In genomic region chr3:135008326-135008725, GRCh38 we compare ENCODE assay signal across 26 cellular contexts.
"Had no signal": no experiment of that assay in that cellular context is flagged by ENCODE, and none has a peak within 500 bp of the region (broad histone marks: within the 10 kb centered on the region; RNA-seq: fewer than 3 reads in every experiment).

No MANE protein-coding gene starts in this region.

- DNase-seq: stimulated activated CD4-positive, alpha-beta T cell treated with anti-CD3 and anti-CD28 coated beads, Interleukin-2, amount 100 ng/mL, for 48 hours; stimulated activated CD4-positive, alpha-beta T cell treated with anti-CD3 and anti-CD28 coated beads, Interleukin-4, amount 100 ng/mL, for 1 hour; stimulated activated CD4-positive, alpha-beta T cell treated with anti-CD3 and anti-CD28 coated beads, Interleukin-4, amount 100 ng/mL, for 24 hours; stimulated activated CD4-positive, alpha-beta T cell treated with anti-CD3 and anti-CD28 coated beads, Interleukin-4, amount 100 ng/mL, for 4 hours; stimulated activated CD8-positive, alpha-beta memory T cell treated with anti-CD3 and anti-CD28 coated beads, Interleukin-4, amount 100 ng/mL, for 48 hours; stimulated activated naive B cell treated with anti-CD40 and anti-IgM and Interleukin-4, amounts not matched to agents 10 μg/mL and 1 μg/mL and 100 μg/mL, for 72 hours; stimulated activated naive CD4-positive, alpha-beta T cell; stimulated activated naive CD4-positive, alpha-beta T cell treated with Interleukin-2 at 50 U/mL for 16 hours; stimulated activated naive CD8-positive, alpha-beta T cell treated with anti-CD3 and anti-CD28 coated beads, Interleukin-15, amount 100 ng/mL, for 72 hours; stimulated activated naive CD8-positive, alpha-beta T cell treated with anti-CD3 and anti-CD28 coated beads, Interleukin-15, Interleukin-2, amounts not matched to agents 100 U/mL and 50 U/mL, for 24 hours; stomach; substantia nigra; testis; thyroid gland; tibial artery; transverse colon; upper lobe of left lung; upper lobe of right lung; uterus had no signal

- ATAC-seq: stimulated activated effector memory CD8-positive, alpha-beta T cell treated with anti-CD3 and anti-CD28 coated beads, Interleukin-12 subunit alpha, Interleukin-12 subunit beta, amount 100 ng/mL, for 72 hours; stimulated activated memory B cell treated with anti-CD40 and anti-IgM and Interleukin-4, amounts not matched to agents 10 μg/mL and 1 μg/mL and 100 μg/mL, for 72 hours; stimulated activated naive B cell treated with anti-CD40 and anti-IgM and Interleukin-4, amounts not matched to agents 10 μg/mL and 1 μg/mL and 100 μg/mL, for 72 hours; stimulated activated naive CD8-positive, alpha-beta T cell treated with anti-CD3 and anti-CD28 coated beads, Interleukin-15, amount 100 ng/mL, for 72 hours; stimulated activated naive CD8-positive, alpha-beta T cell treated with anti-CD3 and anti-CD28 coated beads, Interleukin-15, Interleukin-2, amounts not matched to agents 100 U/mL and 50 U/mL, for 24 hours; upper lobe of right lung had no signal

- H3K9me3 ChIP-seq: stomach, suprapubic skin, testis, thoracic aorta, thyroid gland, tibial artery, transverse colon, upper lobe of left lung, upper lobe of right lung, uterus, vagina had no signal

- H3K27me3 ChIP-seq: stomach, suprapubic skin, testis, thyroid gland, tibial artery, tibial nerve, transverse colon, upper lobe of left lung, upper lobe of right lung, uterus, vagina had no signal

- H3K36me3 ChIP-seq: stomach, suprapubic skin, thoracic aorta, thyroid gland, tibial artery, tibial nerve, transverse colon, upper lobe of left lung, upper lobe of right lung, uterus, vagina had no signal

- H3K4me1 ChIP-seq: stomach, suprapubic skin, tibial artery, tibial nerve, transverse colon, upper lobe of left lung, upper lobe of right lung, uterus, vagina had no signal

- H3K27ac ChIP-seq: stomach, suprapubic skin, testis, thoracic aorta, thyroid gland, tibial artery, tibial nerve, transverse colon, upper lobe of left lung, upper lobe of right lung, uterus, vagina had no signal

- FAIRE-seq: urothelium cell line had no signal

- H3K4me3 ChIP-seq: stomach, suprapubic skin, testis, thoracic aorta, thyroid gland, tibial artery, tibial nerve, transverse colon, upper lobe of left lung, upper lobe of right lung, uterus, vagina had no signal
